ENCODE assay signal across 8 cellular contexts in the genomic region with DNA sequence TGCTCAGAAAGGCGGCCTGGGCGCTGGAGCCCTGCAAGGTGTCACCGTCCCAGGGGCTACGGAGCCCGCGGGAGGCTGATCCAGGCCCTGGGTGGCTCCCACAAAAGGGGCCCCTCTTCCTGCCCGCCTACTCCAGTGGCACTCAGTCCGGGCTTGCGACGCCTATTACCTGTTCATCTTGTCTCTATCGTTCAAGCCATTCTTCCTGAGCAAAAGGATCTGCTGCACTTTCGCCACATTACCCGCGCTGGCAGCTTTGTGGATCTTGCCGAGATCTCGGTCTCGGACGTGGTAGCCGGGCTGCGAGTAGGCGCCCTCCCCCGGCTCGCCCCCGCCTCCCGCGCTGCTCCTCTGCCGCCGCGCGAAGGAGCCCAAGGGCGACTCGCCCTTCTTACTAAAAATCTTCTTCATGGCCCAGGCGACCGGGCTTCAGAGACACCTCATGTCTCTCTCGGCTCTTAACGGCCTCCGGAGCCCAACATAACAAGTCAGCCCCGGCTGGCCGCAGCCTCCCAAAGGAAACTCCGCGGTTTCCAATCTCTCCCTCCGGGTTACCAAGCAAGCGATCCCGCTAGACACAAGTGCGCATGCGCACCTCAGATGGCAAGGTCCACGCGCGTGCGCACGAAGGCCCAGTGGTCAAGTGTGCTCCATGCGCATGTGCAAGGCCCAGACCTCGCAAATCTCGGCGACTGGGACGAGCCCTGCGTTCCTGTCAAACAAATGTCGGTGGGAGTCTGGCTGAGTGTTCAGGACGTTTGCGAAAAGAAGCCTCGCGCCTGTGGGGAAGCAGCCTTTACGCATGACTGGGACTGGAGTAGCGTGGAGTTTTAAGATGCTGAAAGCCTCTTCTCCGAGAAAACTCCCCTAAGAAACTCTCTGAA. TPM values are rescaled to one million over a fixed set of nuclear protein-coding genes. Genes with fewer than 3 reads are reported as not detected.
DNase-seq lines count a peak whose midpoint lies in the region; ATAC-seq and TF ChIP-seq lines count a peak whose summit lies in the region.

A gene (minus strand): TSS at position 579 of the 884 bp plus-strand sequence. CDS start 168 bp downstream, at position 411.

- ATAC-seq in HG02852 (IDR thresholded peaks at IDR 0.05; ENCODE audit: unreplicated experiment) = peak; percentile 76
- peak; percentile 65 to 82 (median 80) for ATAC-seq in T-cell (replicated peaks in 1 of 4)
- ATAC-seq in upper lobe of right lung = peak; percentile 93

- POLR2A ChIA-PET in T-cell (lab: Charles Lee) = interaction anchor here in 1 of 2 donors (0.6 to 1.7 kb wide), 3 partner anchors 54 to 269 kb away, joined by 3 to 8 read pairs (median 3); a partner anchor contains a TSS

- no peaks in the 10 kb centered on the region for H3K9me3 Mint-ChIP-seq in T-cell

- H3K27me3 ChIP-seq in left ventricle myocardium inferior (ENCODE audit: low read depth) = no peaks in the 10 kb centered on the region
- no peaks in the 10 kb centered on the region for H3K27me3 ChIP-seq in upper lobe of right lung

- DNase-seq in GM13976 (ENCODE audit: low spot score) = peak; percentile 94
- peak; percentile 98 for DNase-seq in NCI-H146 (lab: John Stamatoyannopoulos, UW)
- DNase-seq in T-cell = peak; percentile 87 to 97 (median 93)
- DNase-seq in amniotic stem cell (lab: John Stamatoyannopoulos, UW) = peak; percentile 98
- peak; percentile 98 for DNase-seq in left ventricle myocardium inferior
- DNase-seq in posterior vena cava (ENCODE audit: low spot score) = peak; percentile 100
- DNase-seq in upper lobe of right lung = peak; percentile 99

- peak within 1 kb of the TSS; percentile 87 for H3K4me3 ChIP-seq in left ventricle myocardium inferior
- peak within 1 kb of the TSS; percentile 78 for H3K4me3 ChIP-seq in upper lobe of right lung

- H3K27ac ChIP-seq in left ventricle myocardium inferior (replicated peaks) (peak within 1 kb of the TSS; percentile 96), upper lobe of right lung (peak within 1 kb of the TSS; percentile 86)

- H3K4me1 ChIP-seq in left ventricle myocardium inferior = peaks cover 32% of the 10 kb centered on the region
- H3K4me1 ChIP-seq in upper lobe of right lung = peaks cover 11% of the 10 kb centered on the region

- H3K36me3 Mint-ChIP-seq in T-cell = peaks cover 4% of the 10 kb centered on the region

- no peaks in the 10 kb centered on the region for H3K27me3 Mint-ChIP-seq in T-cell

- H3K9me3 ChIP-seq in left ventricle myocardium inferior (replicated peaks) (no peaks in the 10 kb centered on the region), upper lobe of right lung (no peaks in the 10 kb centered on the region)

- intact Hi-C loops in left ventricle myocardium inferior (cut with micrococcal nuclease) (no loop called here), posterior vena cava (cut with DNase I) (no loop called here), upper lobe of right lung (cut with DNase I) (no loop called here)

- peak within 1 kb of the TSS; percentile 86 to 92 (median 91) for H3K4me3 Mint-ChIP-seq in T-cell

- TF ChIP-seq CTCF in GM13976 (IDR thresholded peaks at IDR 0.05; ENCODE audit: borderline replicate concordance, control extremely low read depth, extremely low read depth, insufficient read depth, missing control alignments) (peak; percentile 26), left ventricle myocardium inferior (IDR thresholded peaks at IDR 0.05; ENCODE audit: borderline replicate concordance) (no peak), upper lobe of right lung (IDR thresholded peaks at IDR 0.05) (peak; percentile 9)

- H3K36me3 ChIP-seq in left ventricle myocardium inferior (no peaks in the 10 kb centered on the region), upper lobe of right lung (no peaks in the 10 kb centered on the region)

- H3K4me1 Mint-ChIP-seq in T-cell = peaks cover 51 to 64% (median 52%) of the 10 kb centered on the region in 3 donors

- CTCF ChIA-PET in T-cell (lab: Charles Lee) = interaction anchor here in 1 of 2 donors (0.5 to 1.4 kb wide), 3 partner anchors 54 to 669 kb away, joined by 3 to 4 read pairs (median 4); a partner anchor contains a TSS

- in situ Hi-C loops in GM13976 (cut with MboI; ENCODE audit: low sequenced_read_pairs, unreplicated experiment) = no loop called here

- H3K27ac Mint-ChIP-seq in T-cell = peak within 1 kb of the TSS; percentile 92 to 93

RNA-seq across cellular contexts. Expression of the gene that starts here (rescaled TPM):
- total RNA-seq in T-cell (10 to 100 TPM in 1 of 5 donors, 1 to 10 TPM in 4; 8.9 to 13.0 (median 9.3) TPM), left ventricle myocardium inferior (14.0 TPM), posterior vena cava (1 to 10 TPM; 5.7 to 6.8 TPM), upper lobe of right lung (6.7 TPM)

Comparison
In these comparisons a context has a peak if more than half of its experiments do, and no peak if none do; other contexts are left out.
1. Peak in every context shown above with its lines: DNase-seq, ATAC-seq, H3K4me3 ChIP-seq and H3K27ac ChIP-seq.